ENCODE assay signal across 8 cellular contexts in genomic region chr1:70220517-70221240, GRCh38. TPM values are rescaled to one million over a fixed set of nuclear protein-coding genes. Genes with fewer than 3 reads are reported as not detected.
A peak's percentile ranks its signal among the peaks of the same experiment; 100 is the strongest.
DNase-seq lines count a peak whose midpoint lies in the region; ATAC-seq and TF ChIP-seq lines count a peak whose summit lies in the region.

No MANE protein-coding gene starts in this region.

- H3K36me3 Mint-ChIP-seq in MCF 10A (ENCODE audit: insufficient read depth, unreplicated experiment): peaks cover 60% of the 10 kb centered on the region

- H3K9me3 ChIP-seq in AG04450 (ENCODE audit: control insufficient read depth, insufficient read depth, low read length) (no peaks in the 10 kb centered on the region), muscle layer of duodenum (ENCODE audit: control insufficient read depth in 1 of 2, low read length in 2 of 2) (no peaks in the 10 kb centered on the region)

- DNase-seq in AG04450 (ENCODE audit: low read depth, low spot score) (no peak), MCF 10A (ENCODE audit: unreplicated experiment) (no peak), ACHN (no peak), NCI-H446 (lab: John Stamatoyannopoulos, UW) (no peak)
- DNase-seq in stimulated activated naive CD4-positive, alpha-beta T cell treated with Interleukin-2 at 50 U/mL for 16 hours (lab: John Stamatoyannopoulos, UW): no peak

- no peaks in the 10 kb centered on the region for H3K9me3 Mint-ChIP-seq in MCF 10A (ENCODE audit: unreplicated experiment)

- peaks cover 21% of the 10 kb centered on the region for H3K4me1 Mint-ChIP-seq in MCF 10A (ENCODE audit: insufficient read depth, unreplicated experiment)

- H3K4me3 Mint-ChIP-seq in MCF 10A (ENCODE audit: unreplicated experiment): peak overlapping the region; percentile 78

- intact Hi-C loops in MCF 10A (cut with micrococcal nuclease): loop anchor here (1.0 to 10.0 kb wide), 2 partner anchors 87 to 194 kb away; partner anchors contain the start of gene CTH

- CTCF ChIA-PET in AG04450 (lab: Charles Lee) (no interaction called here), MCF 10A (lab: Yijun Ruan, JAX) (interaction anchor here (0.6 to 1.9 kb wide), 9 partner anchors 11 to 405 kb away, joined by 3 to 11 read pairs (median 3); no protein-coding TSS in a partner anchor)

- H3K4me3 ChIP-seq in AG04450 (ENCODE audit: low read depth, low read length) (peak overlapping the region; percentile 75), muscle layer of duodenum (ENCODE audit: low read depth in 1 of 2, low read length in 2 of 2) (peak overlapping the region; percentile 68 to 76)

- in situ Hi-C loops in ACHN (cut with HindIII; ENCODE audit: low pct_ligation_motif_present, low pct_unique_long_range_greater_than_20kb, low sequenced_read_pairs): no loop called here

- no peaks in the 10 kb centered on the region for H3K27me3 ChIP-seq in AG04450 (ENCODE audit: control insufficient read depth, insufficient read depth, low read length)
- no peaks in the 10 kb centered on the region for H3K27me3 ChIP-seq in muscle layer of duodenum (ENCODE audit: low read depth, low read length)

- H3K4me1 ChIP-seq in muscle layer of duodenum (ENCODE audit: control insufficient read depth in 1 of 2, insufficient read depth in 2 of 2, low read length in 2 of 2): peaks cover 7 to 39% of the 10 kb centered on the region in 2 donors

- ATAC-seq in GM19351 (IDR thresholded peaks at IDR 0.05; ENCODE audit: unreplicated experiment): peak; percentile 1
- ATAC-seq in HG03565 (IDR thresholded peaks at IDR 0.05; ENCODE audit: unreplicated experiment): peak; percentile 5

- TF ChIP-seq CTCF in AG04450 (IDR thresholded peaks at IDR 0.05; ENCODE audit: low read depth, low read length): no peak
- TF ChIP-seq CTCF in MCF 10A (IDR thresholded peaks at IDR 0.05; ENCODE audit: unreplicated experiment): no peak

- peaks cover 11 to 22% of the 10 kb centered on the region in 2 donors for H3K36me3 ChIP-seq in muscle layer of duodenum (ENCODE audit: control insufficient read depth in 1 of 2, insufficient read depth in 2 of 2, low read length in 2 of 2)

- POLR2A ChIA-PET in AG04450 (lab: Yijun Ruan, JAX) (interaction anchor here (0.7 to 1.5 kb wide), 8 partner anchors 10 to 193 kb away, joined by 4 to 11 read pairs (median 8); partner anchors contain the start of genes ANKRD13C, CTH and LRRC40), MCF 10A (lab: Yijun Ruan, JAX) (interaction anchor here (0.6 to 9.9 kb wide), 14 partner anchors 10 to 861 kb away, joined by 3 to 193 read pairs (median 6); partner anchors contain the start of genes ANKRD13C, CTH, LRRC40 and ZRANB2)

- TSS peak; percentile 85 for BruUV-seq in MCF 10A (replicated peaks; lab: Mats Ljungman, UMichigan)

- H3K27ac ChIP-seq in AG04450 (ENCODE audit: low read depth, low read length): no peak overlapping the region
- peak overlapping the region; percentile 79 for H3K27ac ChIP-seq in muscle layer of duodenum (ENCODE audit: low read length)

- H3K27ac Mint-ChIP-seq in MCF 10A (ENCODE audit: low read depth, unreplicated experiment): peak overlapping the region; percentile 96

- H3K27me3 Mint-ChIP-seq in MCF 10A (ENCODE audit: insufficient read depth, unreplicated experiment): no peaks in the 10 kb centered on the region

RNA-seq across cellular contexts. Expression of gene SRSF11, which starts 0.5 kb away (rescaled TPM):
- polyA plus RNA-seq in AG04450 (2011; rRNA removed): 230 and 287 TPM in 2 replicates
- 190 and 200 TPM in 2 replicates for polyA minus RNA-seq in AG04450 (2011; rRNA and poly(A)+ RNA removed)
- 209 and 218 TPM in 2 replicates for total RNA-seq in MCF 10A (2022)

RNA-seq across cellular contexts. Expression of gene LRRC40, which starts 15.3 kb away (rescaled TPM):
- 13.9 and 20.6 TPM in 2 replicates for polyA plus RNA-seq in AG04450 (2011; rRNA removed)
- polyA minus RNA-seq in AG04450 (2011; rRNA and poly(A)+ RNA removed): 6.6 and 10.0 TPM in 2 replicates
- 14.7 and 14.9 TPM in 2 replicates for total RNA-seq in MCF 10A (2022)
